ENCODE assay signal across 34 cellular contexts in the genomic region with DNA sequence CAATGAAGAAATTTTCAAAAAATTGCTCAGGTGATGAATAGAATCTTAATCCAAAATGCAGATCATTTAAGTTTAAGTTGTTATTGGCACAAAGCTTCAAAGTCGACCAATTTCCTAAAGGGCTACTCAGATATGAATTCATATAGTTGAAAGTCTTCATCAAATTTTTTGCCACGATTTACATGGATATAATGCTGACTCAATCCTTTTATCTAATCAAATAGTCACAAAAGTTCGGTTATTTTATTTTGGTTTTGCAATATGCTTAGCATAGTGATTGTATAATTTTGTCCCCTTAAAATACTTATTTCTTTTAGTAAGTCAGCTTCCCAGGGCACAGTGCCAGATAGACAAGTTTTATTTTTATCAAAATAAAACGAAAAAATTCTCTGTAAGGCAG.
"Had no signal": no experiment of that assay in that cellular context is flagged by ENCODE, and none has a peak within 500 bp of the region (broad histone marks: within the 10 kb centered on the region; RNA-seq: fewer than 3 reads in every experiment).

No MANE protein-coding gene starts in this region.

- DNase-seq: Karpas-422, Kasumi-1, MG63, MM.1S, MV-4-11, NCI-H1048, NCI-H1092, NCI-H1092 treated with DMSO at 0.1 percent for 48 hours, NCI-H1105, NCI-H1105 treated with DMSO at 0.1 percent for 48 hours, NCI-H1436, NCI-H1436 treated with DMSO at 0.1 percent for 48 hours, NCI-H146, NCI-H1694, NCI-H1694 treated with DMSO at 0.1 percent for 48 hours, NCI-H187, NCI-H187 treated with DMSO at 0.1 percent for 48 hours, NCI-H1930, NCI-H2029, NCI-H2029 treated with DMSO at 0.1 percent for 48 hours, NCI-H2081, NCI-H2081 treated with DMSO at 0.1 percent for 48 hours, NCI-H2107, NCI-H2171, NCI-H2171 treated with DMSO at 0.1 percent for 48 hours, NCI-H2227 treated with DMSO at 0.1 percent for 48 hours, NCI-H226, NCI-H345, NCI-H446, NCI-H446 treated with DMSO at 0.1 percent for 48 hours, NCI-H510A, NCI-H510A treated with DMSO at 0.1 percent for 48 hours, NCI-H524, NCI-H524 treated with DMSO at 0.1 percent for 48 hours had no signal

- H3K27me3 ChIP-seq: MG63 had no signal

- H3K4me3 ChIP-seq: MG63 had no signal
